Comparison of ENCODE assay signal across 2 cellular contexts in the genomic region with DNA sequence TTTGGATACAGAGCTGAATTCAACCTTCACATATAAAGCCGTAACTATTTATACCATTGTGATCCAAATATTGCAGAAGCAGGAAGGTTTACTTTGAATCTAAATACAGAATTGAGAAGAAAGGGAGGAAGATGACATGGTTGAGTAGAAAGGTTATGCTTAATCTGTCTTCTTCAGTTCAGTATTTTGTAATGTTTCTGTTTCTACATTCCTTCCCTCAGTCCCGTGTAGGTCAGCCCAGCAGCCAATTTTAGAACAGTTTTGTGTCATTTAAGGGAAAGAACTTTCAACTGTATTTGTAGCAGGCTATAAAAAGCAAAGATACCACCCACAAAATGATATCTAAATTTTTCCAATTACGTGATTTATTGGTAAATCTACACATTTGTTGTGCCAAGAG.
TF ChIP-seq lines count a peak whose summit lies in the region.

No MANE protein-coding gene starts in this region.

TF ChIP-seq in SK-N-SH, 30 proteins besides CTCF, POLR2A, EP300 and RAD21 (continued from another document):
- TF ChIP-seq PBX3 (IDR thresholded peaks at IDR 0.05) (no peak), POLR2AphosphoS5 (IDR thresholded peaks at IDR 0.05; ENCODE audit: low read depth, low read length) (no peak), TEAD4 (IDR thresholded peaks at IDR 0.05; ENCODE audit: borderline replicate concordance, insufficient read depth) (no peak), ELF1 (IDR thresholded peaks at IDR 0.05) (no peak), TCF12 (IDR thresholded peaks at IDR 0.05) (no peak), GATA2 (CRISPR knock-in tag; IDR thresholded peaks at IDR 0.05) (no peak), FOXJ3 (CRISPR knock-in tag; IDR thresholded peaks at IDR 0.05) (no peak), TAF1 (IDR thresholded peaks at IDR 0.05; ENCODE audit: borderline replicate concordance, low read depth, low read length) (no peak), SMC3 (IDR thresholded peaks at IDR 0.05; ENCODE audit: low read depth, low read length) (no peak), NRF1 (IDR thresholded peaks at IDR 0.05; ENCODE audit: low read depth, low read length) (no peak), GABPA (IDR thresholded peaks at IDR 0.05; ENCODE audit: low read depth) (no peak), MEF2A (IDR thresholded peaks at IDR 0.05; ENCODE audit: borderline replicate concordance, low read depth) (no peak), MXI1 (IDR thresholded peaks at IDR 0.05; ENCODE audit: low read depth, low read length) (no peak), RFX5 (IDR thresholded peaks at IDR 0.05; ENCODE audit: low read length) (no peak)

TF ChIP-seq in SK-N-SH treated with all-trans-retinoic acid at 6 μM for 48 hours, 23 proteins besides CTCF, POLR2A, EP300 and RAD21 (continued from another document):
- TF ChIP-seq, protein P1, sequence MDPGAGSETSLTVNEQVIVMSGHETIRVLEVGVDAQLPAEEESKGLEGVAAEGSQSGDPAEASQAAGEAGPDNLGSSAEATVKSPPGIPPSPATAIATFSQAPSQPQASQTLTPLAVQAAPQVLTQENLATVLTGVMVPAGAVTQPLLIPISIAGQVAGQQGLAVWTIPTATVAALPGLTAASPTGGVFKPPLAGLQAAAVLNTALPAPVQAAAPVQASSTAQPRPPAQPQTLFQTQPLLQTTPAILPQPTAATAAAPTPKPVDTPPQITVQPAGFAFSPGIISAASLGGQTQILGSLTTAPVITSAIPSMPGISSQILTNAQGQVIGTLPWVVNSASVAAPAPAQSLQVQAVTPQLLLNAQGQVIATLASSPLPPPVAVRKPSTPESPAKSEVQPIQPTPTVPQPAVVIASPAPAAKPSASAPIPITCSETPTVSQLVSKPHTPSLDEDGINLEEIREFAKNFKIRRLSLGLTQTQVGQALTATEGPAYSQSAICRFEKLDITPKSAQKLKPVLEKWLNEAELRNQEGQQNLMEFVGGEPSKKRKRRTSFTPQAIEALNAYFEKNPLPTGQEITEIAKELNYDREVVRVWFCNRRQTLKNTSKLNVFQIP (CRISPR knock-in tag; IDR thresholded peaks at IDR 0.05; ENCODE audit: borderline replicate concordance, low read depth), result no peak
